ENCODE assay signal across 11 cellular contexts in the genomic region with DNA sequence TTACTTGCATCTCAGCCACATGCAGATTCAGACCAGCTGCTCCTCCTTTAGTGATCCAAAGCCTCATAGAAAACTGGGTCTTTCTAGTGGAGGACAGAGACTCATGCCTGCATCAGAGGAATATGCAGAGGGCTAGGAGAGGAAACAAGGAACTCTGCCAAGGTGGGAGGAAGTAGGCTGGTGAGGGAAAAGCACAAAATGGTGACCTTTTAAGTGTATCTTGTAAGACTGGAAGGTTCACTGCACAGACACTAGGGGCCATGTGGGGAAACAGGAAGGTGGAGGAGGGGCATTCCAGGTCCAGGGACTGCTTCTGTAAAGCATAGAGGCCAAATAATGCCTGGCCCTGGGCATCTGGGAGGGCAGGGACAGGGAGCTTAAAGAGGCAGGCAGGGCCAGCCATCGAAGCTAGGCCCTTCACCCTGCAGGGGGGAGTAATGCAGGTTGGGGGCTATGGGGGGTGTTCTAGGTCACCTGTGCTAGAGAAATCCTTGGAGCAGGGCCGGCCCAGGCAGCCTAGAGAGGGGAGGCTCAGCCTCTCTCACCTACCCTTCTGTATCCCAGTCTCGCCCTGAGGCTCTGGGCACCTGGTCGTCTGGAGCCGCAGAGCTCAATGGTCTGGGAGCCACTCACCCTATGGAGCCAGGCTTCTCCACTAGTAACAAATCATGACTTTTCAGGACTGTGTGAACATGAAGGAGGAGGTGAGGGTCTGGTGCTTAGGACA.
DNase-seq lines count a peak whose midpoint lies in the region; ATAC-seq and TF ChIP-seq lines count a peak whose summit lies in the region.
"Had no signal": no experiment of that assay in that cellular context is flagged by ENCODE, and none has a peak within 500 bp of the region (broad histone marks: within the 10 kb centered on the region; RNA-seq: fewer than 3 reads in every experiment).

No MANE protein-coding gene starts in this region.

- no peak for DNase-seq in activated naive CD4-positive, alpha-beta T cell treated with anti-CD3 and anti-CD28 coated beads, Interleukin-2, amount 50 U/mL, for 16 hours
- DNase-seq in OCI-M1 (lab: John Stamatoyannopoulos, UW) (peak; percentile 47), fibroblast of the aortic adventitia (ENCODE audit: low read depth) (peak; percentile 15), type B pancreatic cell (ENCODE audit: extremely low spot score, unreplicated experiment) (no peak), NCI-H446 treated with DMSO at 0.1 percent for 48 hours (lab: John Stamatoyannopoulos, UW) (no peak), substantia nigra (lab: John Stamatoyannopoulos, UW) (no peak)
- DNase-seq: activated CD8-positive, alpha-beta T cell treated with anti-CD3 and anti-CD28 coated beads, Interleukin-2, amount 10 ng/mL, durations not matched to agents 7 days and 5 days; KG1 had no signal

- H3K4me1 Mint-ChIP-seq in activated naive CD4-positive, alpha-beta T cell treated with anti-CD3 and anti-CD28 coated beads, Interleukin-2, amount 50 U/mL, for 24 hours: peaks cover 21% of the 10 kb centered on the region
- H3K4me1 Mint-ChIP-seq in type B pancreatic cell (ENCODE audit: unreplicated experiment): peaks cover 29% of the 10 kb centered on the region

- no peaks in the 10 kb centered on the region for H3K36me3 Mint-ChIP-seq in activated naive CD4-positive, alpha-beta T cell treated with anti-CD3 and anti-CD28 coated beads, Interleukin-2, amount 50 U/mL, for 24 hours
- H3K36me3 Mint-ChIP-seq in type B pancreatic cell: peaks cover 10% of the 10 kb centered on the region

- H3K27me3 Mint-ChIP-seq in activated naive CD4-positive, alpha-beta T cell treated with anti-CD3 and anti-CD28 coated beads, Interleukin-2, amount 50 U/mL, for 24 hours: no peaks in the 10 kb centered on the region
- H3K27me3 Mint-ChIP-seq in type B pancreatic cell: no peaks in the 10 kb centered on the region

- no peak overlapping the region for H3K4me3 ChIP-seq in fibroblast of the aortic adventitia (ENCODE audit: low read depth, low read length)
- H3K4me3 ChIP-seq: PC-9 had no signal

- no peak overlapping the region for H3K27ac ChIP-seq in substantia nigra (ENCODE audit: low read depth, low read length, poor library complexity, severe bottlenecking)
- H3K27ac ChIP-seq: PC-9 had no signal

- H3K27ac Mint-ChIP-seq in activated naive CD4-positive, alpha-beta T cell treated with anti-CD3 and anti-CD28 coated beads, Interleukin-2, amount 50 U/mL, for 24 hours: peak overlapping the region; percentile 13
- H3K27ac Mint-ChIP-seq in type B pancreatic cell: peak overlapping the region; percentile 2
- H3K27ac Mint-ChIP-seq: activated CD8-positive, alpha-beta T cell treated with anti-CD3 and anti-CD28 coated beads, Interleukin-2, amount 10 ng/mL, durations not matched to agents 7 days and 5 days had no signal

- no peak for TF ChIP-seq CTCF in fibroblast of the aortic adventitia (IDR thresholded peaks at IDR 0.05; ENCODE audit: insufficient read depth, low read length)
- TF ChIP-seq CTCF in type B pancreatic cell (conservative IDR thresholded peaks at IDR 0.05): no peak

- H3K9me3 Mint-ChIP-seq in activated naive CD4-positive, alpha-beta T cell treated with anti-CD3 and anti-CD28 coated beads, Interleukin-2, amount 50 U/mL, for 24 hours: no peaks in the 10 kb centered on the region
- no peaks in the 10 kb centered on the region for H3K9me3 Mint-ChIP-seq in type B pancreatic cell

- ATAC-seq in GM18858 (IDR thresholded peaks at IDR 0.05; ENCODE audit: unreplicated experiment): no peak
- ATAC-seq: activated CD8-positive, alpha-beta T cell treated with anti-CD3 and anti-CD28 coated beads, Interleukin-2, amount 10 ng/mL, durations not matched to agents 7 days and 5 days had no signal

- H3K4me3 Mint-ChIP-seq in activated naive CD4-positive, alpha-beta T cell treated with anti-CD3 and anti-CD28 coated beads, Interleukin-2, amount 50 U/mL, for 24 hours: no peak overlapping the region
- peak overlapping the region; percentile 11 for H3K4me3 Mint-ChIP-seq in type B pancreatic cell
- H3K4me3 Mint-ChIP-seq: activated CD8-positive, alpha-beta T cell treated with anti-CD3 and anti-CD28 coated beads, Interleukin-2, amount 10 ng/mL, durations not matched to agents 7 days and 5 days had no signal

Comparison
In these comparisons a context has a peak if more than half of its experiments do, and no peak if none do; other contexts are left out.
1. DNase-seq: peak in OCI-M1 (single experiment) and fibroblast of the aortic adventitia (single experiment); none in activated naive CD4-positive, alpha-beta T cell treated with anti-CD3 and anti-CD28 coated beads, Interleukin-2, amount 50 U/mL, for 16 hours (single experiment), type B pancreatic cell (single experiment), NCI-H446 treated with DMSO at 0.1 percent for 48 hours (single experiment) and substantia nigra (0 of 49).